Comparison of ENCODE assay signal across 1 cellular context in the genomic region with DNA sequence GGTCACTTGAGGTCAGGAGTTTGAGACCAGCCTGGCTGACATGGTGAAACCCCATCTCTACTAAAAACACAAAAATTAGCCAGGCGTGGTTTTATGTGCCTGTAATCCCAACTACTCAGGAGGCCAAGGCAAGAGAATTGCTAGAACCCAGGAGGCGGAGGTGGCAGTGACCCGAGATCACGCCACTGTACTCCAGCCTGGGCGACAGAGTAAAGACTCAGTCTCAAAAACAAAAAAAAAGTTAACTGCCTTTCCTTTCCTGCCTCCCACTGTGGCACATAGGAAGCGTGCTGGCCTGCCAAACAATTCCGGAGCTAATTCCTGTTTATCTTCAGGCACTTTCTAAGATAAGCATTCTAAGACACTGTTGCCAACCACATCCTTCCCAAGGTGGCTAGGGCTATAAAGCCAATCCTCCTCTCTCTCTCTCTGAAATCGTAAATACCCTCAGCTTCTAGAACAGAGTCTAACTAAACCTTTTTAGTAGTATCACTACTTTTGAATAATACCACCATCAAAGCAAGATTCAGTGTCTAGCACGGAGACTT.
A peak's percentile ranks its signal among the peaks of the same experiment; 100 is the strongest.
TF ChIP-seq lines count a peak whose summit lies in the region.

No MANE protein-coding gene starts in this region.

TF ChIP-seq in IMR-90, 13 proteins besides CTCF, POLR2A, EP300 and RAD21:
- peak; percentile 55; the same call in 1 of the 2 replicates for TF ChIP-seq BHLHE40 (IDR thresholded peaks at IDR 0.05; ENCODE audit: low read depth, low read length)
- no peak for TF ChIP-seq CEBPB (IDR thresholded peaks at IDR 0.05; ENCODE audit: low read depth, low read length)
